ENCODE assay signal across 7 cellular contexts in genomic region chr11:90135016-90135415, GRCh38. TPM values are rescaled to one million over a fixed set of nuclear protein-coding genes. Genes with fewer than 3 reads are reported as not detected.
DNase-seq lines count a peak whose midpoint lies in the region; ATAC-seq and TF ChIP-seq lines count a peak whose summit lies in the region.

No MANE protein-coding gene starts in this region.

- H3K4me3 Mint-ChIP-seq in activated B cell treated with CpG ODN at 0.5 μM for 24 hours, result peak overlapping the region; percentile 13

- TF ChIP-seq POLR2A in spleen (IDR thresholded peaks at IDR 0.05), result no peak

- H3K4me3 ChIP-seq in iPS-11a (ENCODE audit: low read depth, low read length) (peak overlapping the region; percentile 72), spleen (peak overlapping the region; percentile 12 to 70 (median 44))

- peaks cover 0 to 26% (median 0%) of the 10 kb centered on the region in 6 donors for H3K4me1 ChIP-seq in spleen

- H3K36me3 ChIP-seq in spleen, result no peaks in the 10 kb centered on the region

- POLR2A ChIA-PET in activated B cell treated with CpG ODN at 0.5 μM for 24 hours (lab: Charles Lee), result no interaction called here

- H3K9me3 Mint-ChIP-seq in activated B cell treated with CpG ODN at 0.5 μM for 24 hours, result no peaks in the 10 kb centered on the region

- no peaks in the 10 kb centered on the region for H3K9me3 ChIP-seq in spleen

- no peaks in the 10 kb centered on the region for H3K36me3 Mint-ChIP-seq in activated B cell treated with CpG ODN at 0.5 μM for 24 hours (ENCODE audit: low read depth)

- intact Hi-C loops in activated B cell treated with CpG ODN at 0.5 μM for 24 hours (cut with micrococcal nuclease) (no loop called here), spleen (cut with DNase I; ENCODE audit: low total_unique reads) (no loop called here)

- no peak for TF ChIP-seq CTCF in activated B cell treated with CpG ODN at 0.5 μM for 24 hours (IDR thresholded peaks at IDR 0.05)
- TF ChIP-seq CTCF in spleen (IDR thresholded peaks at IDR 0.05 in 8 of 11, conservative IDR thresholded peaks at IDR 0.05 in 3 of 11), result no peak

- 3 to 7% (median 4%) methylated on average over 5 of the region's 5 CpGs for WGBS in spleen, 5 donors

- no peak for DNase-seq in activated B cell treated with CpG ODN at 0.5 μM for 24 hours
- no peak for DNase-seq in spleen
- no peak for DNase-seq in CD1c-positive myeloid dendritic cell (ENCODE audit: extremely low spot score)
- DNase-seq in NCI-H1092 treated with DMSO at 0.1 percent for 48 hours (lab: John Stamatoyannopoulos, UW), result no peak
- no peak for DNase-seq in stimulated activated CD4-positive, alpha-beta T cell treated with anti-CD3 and anti-CD28 coated beads, Interleukin-1b, Interleukin-23, amount 100 ng/mL, for 48 hours

- peaks cover 27% of the 10 kb centered on the region for H3K27me3 Mint-ChIP-seq in activated B cell treated with CpG ODN at 0.5 μM for 24 hours

- CTCF ChIA-PET in activated B cell treated with CpG ODN at 0.5 μM for 24 hours (lab: Charles Lee), result no interaction called here

- H3K27me3 ChIP-seq in spleen (replicated peaks in 1 of 7), result peaks cover 0 to 22% (median 3%) of the 10 kb centered on the region in 7 donors

- peaks cover 15% of the 10 kb centered on the region for H3K4me1 Mint-ChIP-seq in activated B cell treated with CpG ODN at 0.5 μM for 24 hours

- no peak overlapping the region for H3K27ac Mint-ChIP-seq in activated B cell treated with CpG ODN at 0.5 μM for 24 hours

- peak overlapping the region in 4 of 8 donors; percentile 35 to 61 (median 38) for H3K27ac ChIP-seq in spleen

- ATAC-seq in GM21723 (IDR thresholded peaks at IDR 0.05; ENCODE audit: unreplicated experiment), result peak; percentile 10
- no peak for ATAC-seq in activated B cell treated with CpG ODN at 0.5 μM for 24 hours (ENCODE audit: low read depth)

RNA-seq across cellular contexts. Expression of gene NAALAD2, which starts 0.6 kb away (rescaled TPM):
- total RNA-seq in activated B cell treated with CpG ODN at 0.5 μM for 24 hours, result not detected in 2 replicates
- total RNA-seq in spleen, result 10 to 100 TPM in 2 of 7 donors, 1 to 10 TPM in 5; 3.0 to 12.3 (median 5.4) TPM
- polyA plus RNA-seq in spleen, result 1 to 10 TPM in 2 of 3 donors, under 1 TPM in 1; 0.67 to 1.2 (median 1.2) TPM

RNA-seq across cellular contexts. Expression of gene UBTFL1, which starts 49.3 kb away (rescaled TPM):
- not detected in 2 replicates for total RNA-seq in activated B cell treated with CpG ODN at 0.5 μM for 24 hours
- not detected for total RNA-seq in spleen
- polyA plus RNA-seq in spleen, result not detected
